ENCODE assay signal across 16 cellular contexts in genomic region chr12:53093777-53094393, GRCh38. TPM values are rescaled to one million over a fixed set of nuclear protein-coding genes. Genes with fewer than 3 reads are reported as not detected.
A peak's percentile ranks its signal among the peaks of the same experiment; 100 is the strongest.
DNase-seq lines count a peak whose midpoint lies in the region; ATAC-seq, FAIRE-seq and TF ChIP-seq lines count a peak whose summit lies in the region.
"Had no signal": no experiment of that assay in that cellular context is flagged by ENCODE, and none has a peak within 500 bp of the region (broad histone marks: within the 10 kb centered on the region; RNA-seq: fewer than 3 reads in every experiment).

No MANE protein-coding gene starts in this region.

- intact Hi-C loops in left ventricle myocardium inferior (cut with micrococcal nuclease), result no loop called here
- intact Hi-C loops in heart right ventricle (cut with DNase I), result no loop called here
- intact Hi-C loops in naive thymus-derived CD4-positive, alpha-beta T cell (cut with micrococcal nuclease), result no loop called here
- intact Hi-C loops in CD4-positive, alpha-beta memory T cell (cut with micrococcal nuclease), result no loop called here

- H3K4me3 ChIP-seq in left ventricle myocardium inferior (no peak overlapping the region), heart right ventricle (no peak overlapping the region), H1 (ENCODE audit: extremely low read depth in 1 of 4, insufficient read depth in 2 of 4, low read depth in 3 of 4, low read length in 4 of 4) (no peak overlapping the region)
- H3K4me3 ChIP-seq in naive thymus-derived CD4-positive, alpha-beta T cell (ENCODE audit: low read length), result no peak overlapping the region
- no peak overlapping the region for H3K4me3 ChIP-seq in CD4-positive, alpha-beta memory T cell (ENCODE audit: low read length in 2 of 2)
- H3K4me3 ChIP-seq: upper lobe of left lung had no signal

- H3K9me3 ChIP-seq in left ventricle myocardium inferior (replicated peaks) (no peaks in the 10 kb centered on the region), heart right ventricle (no peaks in the 10 kb centered on the region), H1 (ENCODE audit: insufficient read depth in 2 of 2, low read depth in 1 of 2, low read length in 1 of 2) (no peaks in the 10 kb centered on the region)
- H3K9me3 ChIP-seq in naive thymus-derived CD4-positive, alpha-beta T cell (ENCODE audit: control insufficient read depth in 2 of 3, low read length in 3 of 3), result no peaks in the 10 kb centered on the region
- H3K9me3 ChIP-seq in CD4-positive, alpha-beta memory T cell (ENCODE audit: control insufficient read depth in 1 of 2, low read length in 2 of 2), result no peaks in the 10 kb centered on the region
- H3K9me3 ChIP-seq: upper lobe of left lung had no signal

- no peak overlapping the region for H3K4me2 ChIP-seq in H1 (ENCODE audit: insufficient read depth in 1 of 2, low read depth in 2 of 2, low read length in 2 of 2)

- H3K9me3 Mint-ChIP-seq in naive thymus-derived CD4-positive, alpha-beta T cell, result no peaks in the 10 kb centered on the region
- H3K9me3 Mint-ChIP-seq in CD4-positive, alpha-beta memory T cell, result no peaks in the 10 kb centered on the region
- H3K9me3 Mint-ChIP-seq in T-helper 2 cell treated with Interferon-gamma antibody and Interleukin-4, amounts not matched to agents 5 μg/mL and 100 μg/mL, for 36 hours, result no peaks in the 10 kb centered on the region
- H3K9me3 Mint-ChIP-seq: central memory CD8-positive, alpha-beta T cell had no signal

- no peak overlapping the region for H3K4me3 Mint-ChIP-seq in naive thymus-derived CD4-positive, alpha-beta T cell
- H3K4me3 Mint-ChIP-seq in CD4-positive, alpha-beta memory T cell, result peak overlapping the region in 1 of 8 donors; percentile 45
- H3K4me3 Mint-ChIP-seq in T-helper 2 cell treated with Interferon-gamma antibody and Interleukin-4, amounts not matched to agents 5 μg/mL and 100 μg/mL, for 36 hours, result no peak overlapping the region
- H3K4me3 Mint-ChIP-seq: central memory CD8-positive, alpha-beta T cell had no signal

- no peak overlapping the region for H2BK20ac ChIP-seq in H1 (ENCODE audit: low read length)

- 0 out of 2 replicates have a peak overlapping the region, but pooled peaks have one; percentile 57 for H2AK5ac ChIP-seq in H1 (ENCODE audit: low read depth, low read length)

- FAIRE-seq in H1 (lab: Jason Lieb, UNC), result no peak

- no peak overlapping the region for H3K14ac ChIP-seq in H1 (ENCODE audit: insufficient read length)

- no peak overlapping the region for H2BK15ac ChIP-seq in H1 (ENCODE audit: low read length)

- H2BK120ac ChIP-seq in H1 (replicated peaks; ENCODE audit: low read depth, low read length), result no peak overlapping the region

- no peaks in the 10 kb centered on the region for H3K79me2 ChIP-seq in H1 (ENCODE audit: control insufficient read depth in 1 of 2, insufficient read depth in 2 of 2, low read length in 2 of 2)

- no peak overlapping the region for H3K18ac ChIP-seq in H1 (ENCODE audit: extremely low read depth, low read length)

- DNase-seq in left ventricle myocardium inferior (no peak), heart right ventricle (no peak), H1 (ENCODE audit: low read depth in 1 of 2, low spot score in 2 of 2) (no peak)
- no peak for DNase-seq in naive thymus-derived CD4-positive, alpha-beta T cell
- DNase-seq in CD4-positive, alpha-beta memory T cell, result no peak
- no peak for DNase-seq in T-helper 2 cell treated with Interferon-gamma antibody and Interleukin-4, amounts not matched to agents 5 μg/mL and 100 μg/mL, for 36 hours (ENCODE audit: low spot score)
- DNase-seq: activated CD4-positive, alpha-beta T cell treated with anti-CD3 and anti-CD28 coated beads, Interleukin-2, amount 50 U/mL, for 1 hour; DMS 273 treated with DMSO at 0.1 percent for 48 hours; NCI-H1417 treated with DMSO at 0.1 percent for 48 hours; NCI-H748 treated with DMSO at 0.1 percent for 48 hours had no signal

- CTCF ChIA-PET in H1 (lab: Charles Lee; ENCODE audit: partially characterized antibody), result interaction anchor here (0.7 to 19.1 kb wide), 6 partner anchors 9 to 707 kb away, joined by 3 to 531 read pairs (median 4); partner anchors contain the start of genes SOAT2 and SPRYD3
- CTCF ChIA-PET in naive thymus-derived CD4-positive, alpha-beta T cell (lab: Charles Lee), result interaction anchor here (1.5 to 3.0 kb wide), 3 partner anchors 9 to 27 kb away, joined by 3 to 9 read pairs (median 6); partner anchors contain the start of gene SOAT2
- CTCF ChIA-PET in CD4-positive, alpha-beta memory T cell (lab: Charles Lee; ENCODE audit: partially characterized antibody), result interaction anchor here (14.7 kb wide), 1 partner anchor 20 kb away, joined by 511 read pairs; the partner anchor contains the start of gene SPRYD3

- peak overlapping the region; percentile 5 for H3K27ac ChIP-seq in left ventricle myocardium inferior (replicated peaks)
- H3K27ac ChIP-seq in heart right ventricle, result peak overlapping the region in 3 of 10 donors; percentile 3 to 71 (median 11)
- H3K27ac ChIP-seq in H1 (ENCODE audit: low read depth, low read length), result no peak overlapping the region
- H3K27ac ChIP-seq in naive thymus-derived CD4-positive, alpha-beta T cell (ENCODE audit: low read depth, low read length), result no peak overlapping the region
- no peak overlapping the region for H3K27ac ChIP-seq in CD4-positive, alpha-beta memory T cell (ENCODE audit: low read depth, low read length)

- H3K27me3 ChIP-seq in left ventricle myocardium inferior (ENCODE audit: low read depth) (no peaks in the 10 kb centered on the region), heart right ventricle (peaks cover 0 to 4% (median 0%) of the 10 kb centered on the region in 7 donors), H1 (replicated peaks in 1 of 4; ENCODE audit: control insufficient read depth in 3 of 4, extremely low read depth in 1 of 4, insufficient read depth in 3 of 4, low read length in 3 of 4) (peaks cover 0 to 22% (median 13%) of the 10 kb centered on the region in 4 experiments; a peak in 5 of 7 replicates)
- H3K27me3 ChIP-seq in naive thymus-derived CD4-positive, alpha-beta T cell (ENCODE audit: control insufficient read depth in 2 of 2, insufficient read depth in 2 of 2, low read length in 2 of 2), result no peaks in the 10 kb centered on the region
- no peaks in the 10 kb centered on the region for H3K27me3 ChIP-seq in CD4-positive, alpha-beta memory T cell (ENCODE audit: insufficient read depth, low read length)
- H3K27me3 ChIP-seq: upper lobe of left lung had no signal

- H4K5ac ChIP-seq in H1 (ENCODE audit: insufficient read length, low read depth, low read length), result no peak overlapping the region

- H3K23ac ChIP-seq in H1 (ENCODE audit: insufficient read length), result no peak overlapping the region

- no peak for TF ChIP-seq POLR2A in H1 (IDR thresholded peaks at IDR 0.05; ENCODE audit: control extremely low read depth in 1 of 2, low read depth in 2 of 2, low read length in 2 of 2)

- no peak for TF ChIP-seq EP300 in H1 (IDR thresholded peaks at IDR 0.05; ENCODE audit: borderline replicate concordance in 1 of 2, low read depth in 2 of 2, low read length in 2 of 2)

- H3K4me1 Mint-ChIP-seq in naive thymus-derived CD4-positive, alpha-beta T cell, result peaks cover 16 to 27% (median 18%) of the 10 kb centered on the region in 7 donors
- H3K4me1 Mint-ChIP-seq in CD4-positive, alpha-beta memory T cell, result peaks cover 12 to 24% (median 15%) of the 10 kb centered on the region in 4 donors
- H3K4me1 Mint-ChIP-seq in T-helper 2 cell treated with Interferon-gamma antibody and Interleukin-4, amounts not matched to agents 5 μg/mL and 100 μg/mL, for 36 hours (ENCODE audit: low read depth), result peaks cover 16% of the 10 kb centered on the region

- POLR2A ChIA-PET in H1 (lab: Charles Lee; ENCODE audit: partially characterized antibody), result interaction anchor here (0.7 to 2.9 kb wide), 5 partner anchors 9 to 31 kb away, joined by 3 to 13 read pairs (median 4); partner anchors contain the start of genes SOAT2 and SPRYD3
- POLR2A ChIA-PET in naive thymus-derived CD4-positive, alpha-beta T cell (lab: Charles Lee), result interaction anchor here (2.0 kb wide), 1 partner anchor 14 kb away, joined by 8 read pairs; the partner anchor contains the start of gene SPRYD3
- POLR2A ChIA-PET in CD4-positive, alpha-beta memory T cell (lab: Charles Lee; ENCODE audit: partially characterized antibody), result interaction anchor here (2.0 kb wide), 1 partner anchor 14 kb away, joined by 8 read pairs; the partner anchor contains the start of gene SPRYD3

- no peak overlapping the region; a peak in 1 of 7 replicates for H3K9ac ChIP-seq in H1 (replicated peaks in 1 of 4; ENCODE audit: extremely low read depth in 1 of 4, low read depth in 3 of 4, low read length in 3 of 4)

- H4K8ac ChIP-seq in H1 (ENCODE audit: extremely low read depth, insufficient read depth, low read length), result no peak overlapping the region

- H3K27ac Mint-ChIP-seq in naive thymus-derived CD4-positive, alpha-beta T cell, result no peak overlapping the region
- H3K27ac Mint-ChIP-seq in CD4-positive, alpha-beta memory T cell, result peak overlapping the region in 1 of 7 donors; percentile 37
- H3K27ac Mint-ChIP-seq in T-helper 2 cell treated with Interferon-gamma antibody and Interleukin-4, amounts not matched to agents 5 μg/mL and 100 μg/mL, for 36 hours, result no peak overlapping the region

- H2AFZ ChIP-seq in H1 (ENCODE audit: low read length), result 0 out of 2 replicates have a peak overlapping the region, but pooled peaks have one; percentile 28

- H3K4me1 ChIP-seq in left ventricle myocardium inferior, result peaks cover 34% of the 10 kb centered on the region
- peaks cover 10 to 39% (median 33%) of the 10 kb centered on the region in 9 donors for H3K4me1 ChIP-seq in heart right ventricle
- peaks cover 2 to 17% (median 3%) of the 10 kb centered on the region in 4 experiments for H3K4me1 ChIP-seq in H1 (replicated peaks in 1 of 4; ENCODE audit: control insufficient read depth in 3 of 4, insufficient read depth in 4 of 4, low read length in 3 of 4)
- H3K4me1 ChIP-seq in naive thymus-derived CD4-positive, alpha-beta T cell (ENCODE audit: control insufficient read depth in 2 of 2, insufficient read depth in 2 of 2, low read length in 2 of 2), result peaks cover 13 to 16% of the 10 kb centered on the region in 2 donors
- H3K4me1 ChIP-seq in CD4-positive, alpha-beta memory T cell (ENCODE audit: insufficient read depth, low read length), result peaks cover 23% of the 10 kb centered on the region

- 81 to 83% methylated on average over 6 of the region's 6 CpGs for WGBS in heart right ventricle, 2 donors
- 74% methylated on average over 6 of the region's 6 CpGs; no CpG with 5 or more reads in 1 of the 2 experiments for WGBS in H1 (ENCODE audit: extremely low coverage in 1 of 2, insufficient coverage in 1 of 2, insufficient read length in 1 of 2, insufficient replicate concordance in 2 of 2, low coverage in 1 of 2, low lambda C conversion rate in 2 of 2, missing lambda C conversion rate in 1 of 2), 2 experiments

- TF ChIP-seq RAD21 in H1 (IDR thresholded peaks at IDR 0.05 in 1 of 2, conservative IDR thresholded peaks at IDR 0.05 in 1 of 2; ENCODE audit: low read depth in 2 of 2, low read length in 2 of 2), result no peak

- no peak overlapping the region for H4K91ac ChIP-seq in H1 (replicated peaks; ENCODE audit: insufficient read length, low read length)

- H3K27me3 Mint-ChIP-seq in naive thymus-derived CD4-positive, alpha-beta T cell, result peaks cover 0 to 54% (median 0%) of the 10 kb centered on the region in 5 donors
- peaks cover 0 to 3% of the 10 kb centered on the region in 2 donors for H3K27me3 Mint-ChIP-seq in CD4-positive, alpha-beta memory T cell
- peaks cover 24% of the 10 kb centered on the region for H3K27me3 Mint-ChIP-seq in T-helper 2 cell treated with Interferon-gamma antibody and Interleukin-4, amounts not matched to agents 5 μg/mL and 100 μg/mL, for 36 hours (ENCODE audit: low read depth)

- ATAC-seq in heart right ventricle, result no peak
- ATAC-seq in naive thymus-derived CD4-positive, alpha-beta T cell, result peak; percentile 75
- no peak for ATAC-seq in HG03108 (IDR thresholded peaks at IDR 0.05; ENCODE audit: unreplicated experiment)
- ATAC-seq in HG03354 (IDR thresholded peaks at IDR 0.05; ENCODE audit: poor library complexity, severe bottlenecking, unreplicated experiment), result no peak
- ATAC-seq: esophagus mucosa had no signal

- no peak overlapping the region for H3K4ac ChIP-seq in H1 (replicated peaks; ENCODE audit: insufficient read length, low read depth, low read length)

- H3K36me3 Mint-ChIP-seq in naive thymus-derived CD4-positive, alpha-beta T cell, result no peaks in the 10 kb centered on the region
- H3K36me3 Mint-ChIP-seq in CD4-positive, alpha-beta memory T cell, result no peaks in the 10 kb centered on the region
- no peaks in the 10 kb centered on the region for H3K36me3 Mint-ChIP-seq in T-helper 2 cell treated with Interferon-gamma antibody and Interleukin-4, amounts not matched to agents 5 μg/mL and 100 μg/mL, for 36 hours (ENCODE audit: low read depth)

- H2BK12ac ChIP-seq in H1 (ENCODE audit: low read depth, low read length), result no peak overlapping the region

- no peak for TF ChIP-seq CTCF in left ventricle myocardium inferior (IDR thresholded peaks at IDR 0.05; ENCODE audit: borderline replicate concordance)
- TF ChIP-seq CTCF in heart right ventricle (IDR thresholded peaks at IDR 0.05), result no peak
- no peak for TF ChIP-seq CTCF in H1 (IDR thresholded peaks at IDR 0.05; ENCODE audit: control extremely low read depth in 1 of 3, insufficient read depth in 1 of 3, low read depth in 1 of 3, low read length in 3 of 3)

- no peaks in the 10 kb centered on the region for H3K79me1 ChIP-seq in H1 (ENCODE audit: low read depth, low read length)

- H3K36me3 ChIP-seq in left ventricle myocardium inferior, result no peaks in the 10 kb centered on the region
- no peaks in the 10 kb centered on the region for H3K36me3 ChIP-seq in heart right ventricle
- no peaks in the 10 kb centered on the region for H3K36me3 ChIP-seq in H1 (ENCODE audit: control insufficient read depth in 2 of 4, insufficient read depth in 4 of 4, low read length in 3 of 4)
- no peaks in the 10 kb centered on the region for H3K36me3 ChIP-seq in naive thymus-derived CD4-positive, alpha-beta T cell (ENCODE audit: control insufficient read depth in 2 of 3, insufficient read depth in 3 of 3, low read length in 3 of 3)
- no peaks in the 10 kb centered on the region for H3K36me3 ChIP-seq in CD4-positive, alpha-beta memory T cell (ENCODE audit: insufficient read depth, low read length)
- H3K36me3 ChIP-seq: upper lobe of left lung had no signal

- H3K23me2 ChIP-seq in H1 (ENCODE audit: low read depth, low read length), result peaks cover 25% of the 10 kb centered on the region

- H4K20me1 ChIP-seq in H1 (replicated peaks in 1 of 2; ENCODE audit: control insufficient read depth in 1 of 2, insufficient read depth in 2 of 2, low read length in 2 of 2), result no peaks in the 10 kb centered on the region

- no peak overlapping the region for H3K56ac ChIP-seq in H1 (replicated peaks; ENCODE audit: insufficient read length, low read depth, low read length)

- no peak overlapping the region for H2BK5ac ChIP-seq in H1 (ENCODE audit: low read depth, low read length)

RNA-seq across cellular contexts. Expression of gene IGFBP6, which starts 3.6 kb away (rescaled TPM):
- total RNA-seq in left ventricle myocardium inferior (53.0 TPM), heart right ventricle (10 to 100 TPM; 27.0 to 75.6 (median 37.7) TPM)
- polyA plus RNA-seq in heart right ventricle (100 to 1,000 TPM in 1 of 2 donors, 10 to 100 TPM in 1; 61.5 to 182 TPM), H1 (2011; rRNA removed) (14.7 and 25.3 TPM in 2 replicates)
- total RNA-seq in H1 (2021; fragmentation: NEBNext Ultra II Directional; extraction: Animal tissue kit (Norgen Biotek cat#: 25700)), result 13.7 and 16.4 TPM in 2 replicates
- 15.4 TPM for polyA plus RNA-seq in H1 (2011; cell fraction: cytosol; rRNA removed)
- 13.2 TPM for polyA plus RNA-seq in H1 (2011; cell fraction: nucleus; rRNA removed)
- 5.3 to 13.0 TPM (median 10.2 TPM) in 4 replicates for polyA plus RNA-seq in H1 (2012, experiment 1 of 2)
- 22.3 TPM for polyA plus RNA-seq in H1 (2012, experiment 2 of 2)
- polyA plus RNA-seq in H1 (2013, experiment 1 of 2), result 8.4 TPM
- 10.8 TPM for polyA plus RNA-seq in H1 (2013, experiment 2 of 2)
- 2.6 and 3.5 TPM in 2 replicates for polyA minus RNA-seq in H1 (2011; rRNA and poly(A)+ RNA removed)
- polyA minus RNA-seq in H1 (2011; cell fraction: cytosol; rRNA and poly(A)+ RNA removed), result 2.9 TPM
- polyA minus RNA-seq in H1 (2011; cell fraction: nucleus; rRNA and poly(A)+ RNA removed), result 2.4 TPM
- under 1 TPM in 3 of 5 experiments, not detected in 2; 0.34 to 0.56 (median 0.54) TPM for total RNA-seq in naive thymus-derived CD4-positive, alpha-beta T cell
- polyA plus RNA-seq in naive thymus-derived CD4-positive, alpha-beta T cell, result under 1 TPM; 0.41 to 0.81 TPM
- under 1 TPM in 1 of 2 experiments, not detected in 1; 0.61 TPM for total RNA-seq in CD4-positive, alpha-beta memory T cell
- polyA plus RNA-seq in CD4-positive, alpha-beta memory T cell, result 1 to 10 TPM in 1 of 2 donors, under 1 TPM in 1; 0.53 to 1.5 TPM

RNA-seq across cellular contexts. Expression of gene SOAT2, which starts 9.4 kb away (rescaled TPM):
- not detected for total RNA-seq in left ventricle myocardium inferior
- not detected for total RNA-seq in heart right ventricle
- polyA plus RNA-seq in heart right ventricle, result under 1 TPM in 1 of 2 donors, not detected in 1; 0.03 TPM
- not detected in 2 replicates for total RNA-seq in H1 (2021; fragmentation: NEBNext Ultra II Directional; extraction: Animal tissue kit (Norgen Biotek cat#: 25700))
- polyA plus RNA-seq in H1 (2011; rRNA removed), result 0.08 and 0.13 TPM in 2 replicates
- polyA plus RNA-seq in H1 (2011; cell fraction: cytosol; rRNA removed), result 0.12 TPM
- 0.21 TPM for polyA plus RNA-seq in H1 (2011; cell fraction: nucleus; rRNA removed)
- not detected in 4 replicates for polyA plus RNA-seq in H1 (2012, experiment 1 of 2)
- polyA plus RNA-seq in H1 (2012, experiment 2 of 2), result not detected
- 0.04 TPM for polyA plus RNA-seq in H1 (2013, experiment 1 of 2)
- polyA plus RNA-seq in H1 (2013, experiment 2 of 2), result not detected
- not detected in 2 replicates for polyA minus RNA-seq in H1 (2011; rRNA and poly(A)+ RNA removed)
- not detected for polyA minus RNA-seq in H1 (2011; cell fraction: cytosol; rRNA and poly(A)+ RNA removed)
- polyA minus RNA-seq in H1 (2011; cell fraction: nucleus; rRNA and poly(A)+ RNA removed), result not detected
- total RNA-seq in naive thymus-derived CD4-positive, alpha-beta T cell, result under 1 TPM in 4 of 5 experiments, not detected in 1; 0.35 to 0.69 (median 0.51) TPM
- under 1 TPM in 1 of 2 donors, not detected in 1; 0.31 TPM for polyA plus RNA-seq in naive thymus-derived CD4-positive, alpha-beta T cell
- total RNA-seq in CD4-positive, alpha-beta memory T cell, result under 1 TPM; 0.26 to 0.42 TPM
- under 1 TPM; 0.20 to 0.85 TPM for polyA plus RNA-seq in CD4-positive, alpha-beta memory T cell
- total RNA-seq: esophagus mucosa, HT1080 had no signal

RNA-seq across cellular contexts. Expression of gene SPRYD3, which starts 14.7 kb away (rescaled TPM):
- total RNA-seq in left ventricle myocardium inferior, result 49.1 TPM
- 10 to 100 TPM; 40.9 to 63.0 (median 47.4) TPM for total RNA-seq in heart right ventricle
- polyA plus RNA-seq in heart right ventricle, result 10 to 100 TPM; 20.5 to 63.9 TPM
- total RNA-seq in H1 (2021; fragmentation: NEBNext Ultra II Directional; extraction: Animal tissue kit (Norgen Biotek cat#: 25700)), result 6.6 and 6.8 TPM in 2 replicates
- polyA plus RNA-seq in H1 (2011; rRNA removed), result 8.0 and 10.4 TPM in 2 replicates
- 7.4 TPM for polyA plus RNA-seq in H1 (2011; cell fraction: cytosol; rRNA removed)
- 10.8 TPM for polyA plus RNA-seq in H1 (2011; cell fraction: nucleus; rRNA removed)
- polyA plus RNA-seq in H1 (2012, experiment 1 of 2), result 4.9 to 8.7 TPM (median 6.7 TPM) in 4 replicates
- 6.0 TPM for polyA plus RNA-seq in H1 (2012, experiment 2 of 2)
- polyA plus RNA-seq in H1 (2013, experiment 1 of 2), result 3.4 TPM
- 4.0 TPM for polyA plus RNA-seq in H1 (2013, experiment 2 of 2)
- 7.9 and 9.9 TPM in 2 replicates for polyA minus RNA-seq in H1 (2011; rRNA and poly(A)+ RNA removed)
- 4.6 TPM for polyA minus RNA-seq in H1 (2011; cell fraction: cytosol; rRNA and poly(A)+ RNA removed)
- 7.6 TPM for polyA minus RNA-seq in H1 (2011; cell fraction: nucleus; rRNA and poly(A)+ RNA removed)
- 10 to 100 TPM; 33.0 to 48.0 (median 36.4) TPM for total RNA-seq in naive thymus-derived CD4-positive, alpha-beta T cell
- 10 to 100 TPM; 48.5 to 57.6 TPM for polyA plus RNA-seq in naive thymus-derived CD4-positive, alpha-beta T cell
- total RNA-seq in CD4-positive, alpha-beta memory T cell, result 10 to 100 TPM; 54.3 to 59.3 TPM
- 10 to 100 TPM; 54.2 to 71.7 TPM for polyA plus RNA-seq in CD4-positive, alpha-beta memory T cell

RNA-seq across cellular contexts. Expression of gene TNS2, which starts 44.0 kb away (rescaled TPM):
- total RNA-seq in left ventricle myocardium inferior, result 109 TPM
- 100 to 1,000 TPM in 3 of 10 donors, 10 to 100 TPM in 7; 60.6 to 139 (median 77.1) TPM for total RNA-seq in heart right ventricle
- 100 to 1,000 TPM in 1 of 2 donors, 10 to 100 TPM in 1; 68.1 to 364 TPM for polyA plus RNA-seq in heart right ventricle
- 4.7 and 5.8 TPM in 2 replicates for total RNA-seq in H1 (2021; fragmentation: NEBNext Ultra II Directional; extraction: Animal tissue kit (Norgen Biotek cat#: 25700))
- 2.8 and 5.0 TPM in 2 replicates for polyA plus RNA-seq in H1 (2011; rRNA removed)
- polyA plus RNA-seq in H1 (2011; cell fraction: cytosol; rRNA removed), result 1.7 TPM
- polyA plus RNA-seq in H1 (2011; cell fraction: nucleus; rRNA removed), result 25.7 TPM
- polyA plus RNA-seq in H1 (2012, experiment 1 of 2), result 4.3 to 6.2 TPM (median 4.8 TPM) in 4 replicates
- polyA plus RNA-seq in H1 (2012, experiment 2 of 2), result 2.5 TPM
- 3.7 TPM for polyA plus RNA-seq in H1 (2013, experiment 1 of 2)
- 3.4 TPM for polyA plus RNA-seq in H1 (2013, experiment 2 of 2)
- polyA minus RNA-seq in H1 (2011; rRNA and poly(A)+ RNA removed), result 1.7 and 2.8 TPM in 2 replicates
- 10.8 TPM for polyA minus RNA-seq in H1 (2011; cell fraction: cytosol; rRNA and poly(A)+ RNA removed)
- 10.6 TPM for polyA minus RNA-seq in H1 (2011; cell fraction: nucleus; rRNA and poly(A)+ RNA removed)
- 1 to 10 TPM in 4 of 5 experiments, under 1 TPM in 1; 0.73 to 4.4 (median 2.5) TPM for total RNA-seq in naive thymus-derived CD4-positive, alpha-beta T cell
- polyA plus RNA-seq in naive thymus-derived CD4-positive, alpha-beta T cell, result under 1 TPM; 0.26 to 0.30 TPM
- 1 to 10 TPM; 6.3 to 7.2 TPM for total RNA-seq in CD4-positive, alpha-beta memory T cell
- under 1 TPM; 0.27 to 0.45 TPM for polyA plus RNA-seq in CD4-positive, alpha-beta memory T cell
